Comparison of ENCODE assay signal across 9 cellular contexts in the genomic region with DNA sequence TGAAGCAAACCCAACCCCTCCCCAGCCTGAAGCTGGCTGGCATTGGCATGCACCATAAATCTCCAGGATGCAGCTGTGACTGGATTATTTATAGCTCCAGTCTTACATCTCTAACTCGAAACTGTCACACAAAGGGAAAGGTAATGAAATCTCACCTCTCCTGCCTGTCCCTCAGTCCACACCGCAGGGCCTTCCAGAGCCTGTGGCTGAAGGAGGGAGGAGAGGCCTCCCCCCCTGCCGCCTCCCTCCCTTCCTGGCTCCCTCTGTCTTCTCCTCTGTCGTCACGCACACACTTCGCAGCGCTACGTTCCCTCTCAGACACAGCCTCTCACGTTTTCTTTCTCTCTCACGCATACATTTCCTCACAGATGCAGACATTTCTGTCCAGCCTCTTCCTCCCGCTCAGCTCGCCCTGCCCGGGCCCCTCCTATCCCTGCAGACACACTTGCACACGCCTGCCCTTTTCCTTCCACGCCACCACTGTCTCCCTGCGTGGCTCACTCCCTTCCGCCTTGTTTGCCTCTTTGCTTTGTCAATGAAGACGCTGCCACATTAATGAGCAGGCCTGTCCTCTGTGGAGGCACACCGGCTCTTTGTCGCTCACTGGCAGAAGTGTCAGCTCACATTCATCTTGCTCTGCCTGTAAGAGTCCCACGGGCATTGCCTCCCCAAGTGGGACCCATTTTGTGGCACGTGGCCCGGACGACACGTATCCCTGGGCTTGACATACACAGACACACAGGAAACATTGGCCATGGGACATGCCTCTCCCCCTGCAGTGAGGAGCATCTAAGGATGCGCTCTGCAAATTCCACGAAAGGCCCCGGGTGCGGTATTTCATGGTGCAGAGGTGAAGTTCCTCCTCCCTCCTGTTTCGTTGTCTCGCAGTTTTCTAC. TPM values are rescaled to one million over a fixed set of nuclear protein-coding genes. Genes with fewer than 3 reads are reported as not detected.
A peak's percentile ranks its signal among the peaks of the same experiment; 100 is the strongest.
DNase-seq lines count a peak whose midpoint lies in the region; ATAC-seq and TF ChIP-seq lines count a peak whose summit lies in the region.
"Had no signal": no experiment of that assay in that cellular context is flagged by ENCODE, and none has a peak within 500 bp of the region (broad histone marks: within the 10 kb centered on the region; RNA-seq: fewer than 3 reads in every experiment).

No MANE protein-coding gene starts in this region.

- no peaks in the 10 kb centered on the region for H3K27me3 Mint-ChIP-seq in CD4-positive, alpha-beta T cell
- H3K27me3 Mint-ChIP-seq in nephron progenitor cell (ENCODE audit: low read depth, poor library complexity), result peaks cover 3% of the 10 kb centered on the region

- no peaks in the 10 kb centered on the region for H3K9me3 ChIP-seq in CD4-positive, alpha-beta T cell (ENCODE audit: control insufficient read depth, low read length)
- H3K9me3 ChIP-seq: HAP-1 had no signal

- peak overlapping the region; percentile 12 for H3K27ac Mint-ChIP-seq in CD4-positive, alpha-beta T cell
- peak overlapping the region; percentile 68 for H3K27ac Mint-ChIP-seq in nephron progenitor cell

- H3K36me3 Mint-ChIP-seq in CD4-positive, alpha-beta T cell (ENCODE audit: low read depth), result no peaks in the 10 kb centered on the region
- no peaks in the 10 kb centered on the region for H3K36me3 Mint-ChIP-seq in nephron progenitor cell (ENCODE audit: low read depth)

- H3K4me3 Mint-ChIP-seq in CD4-positive, alpha-beta T cell, result peak overlapping the region; percentile 55
- peak overlapping the region; percentile 39 for H3K4me3 Mint-ChIP-seq in nephron progenitor cell

- intact Hi-C loops in CD4-positive, alpha-beta T cell (cut with DNase I, micrococcal nuclease), result no loop called here
- intact Hi-C loops in dorsolateral prefrontal cortex (cut with DNase I), result no loop called here

- no peak overlapping the region for H3K27ac ChIP-seq in CD4-positive, alpha-beta T cell (ENCODE audit: low read depth, low read length)
- H3K27ac ChIP-seq in dorsolateral prefrontal cortex, result peak overlapping the region in 53 of 59 donors; percentile 1 to 82 (median 64)

- ATAC-seq in CD4-positive, alpha-beta T cell (ENCODE audit: poor library complexity), result peak; percentile 78
- peak; percentile 45 for ATAC-seq in GM21529 (IDR thresholded peaks at IDR 0.05; ENCODE audit: unreplicated experiment)

- POLR2A ChIA-PET in CD4-positive, alpha-beta T cell (lab: Charles Lee), result interaction anchor here (1.0 to 1.3 kb wide), 2 partner anchors 28 to 39 kb away, joined by 3 to 4 read pairs; a partner anchor contains a TSS

- DNase-seq in CD4-positive, alpha-beta T cell, result no peak
- DNase-seq in NCI-H82 (lab: John Stamatoyannopoulos, UW), result peak; percentile 46
- DNase-seq in dorsolateral prefrontal cortex, result peak in 6 of 10 donors; percentile 46 to 63 (median 54)
- DNase-seq in nephron progenitor cell, result peak; percentile 62
- DNase-seq in GM10266 (ENCODE audit: extremely low spot score), result no peak
- no peak for DNase-seq in iPS-NIHi11 (ENCODE audit: low spot score)
- no peak for DNase-seq in stimulated activated CD8-positive, alpha-beta memory T cell treated with anti-CD3 and anti-CD28 coated beads, Interleukin-4, amount 100 ng/mL, for 48 hours

- no peaks in the 10 kb centered on the region for H3K27me3 ChIP-seq in CD4-positive, alpha-beta T cell (ENCODE audit: control insufficient read depth, insufficient read depth, low read length)
- H3K27me3 ChIP-seq in dorsolateral prefrontal cortex, result no peaks in the 10 kb centered on the region

- H3K4me3 ChIP-seq in dorsolateral prefrontal cortex, result peak overlapping the region in 55 of 59 donors; percentile 0 to 59 (median 39)
- H3K4me3 ChIP-seq: HAP-1 had no signal

- H3K9me3 Mint-ChIP-seq in CD4-positive, alpha-beta T cell, result no peaks in the 10 kb centered on the region
- no peaks in the 10 kb centered on the region for H3K9me3 Mint-ChIP-seq in nephron progenitor cell

- TF ChIP-seq CTCF in CD4-positive, alpha-beta T cell (IDR thresholded peaks at IDR 0.05), result no peak
- TF ChIP-seq CTCF in dorsolateral prefrontal cortex (IDR thresholded peaks at IDR 0.05 in 54 of 56, conservative IDR thresholded peaks at IDR 0.05 in 2 of 56; ENCODE audit: low read depth in 1 of 56, partially characterized antibody in 56 of 56) (peak in 1 of 56 donors; percentile 6), nephron progenitor cell (IDR thresholded peaks at IDR 0.05) (no peak), GM10266 (IDR thresholded peaks at IDR 0.05; ENCODE audit: control insufficient read depth, insufficient read depth, low read depth, missing control alignments) (no peak)

- CTCF ChIA-PET in CD4-positive, alpha-beta T cell (lab: Charles Lee), result no interaction called here

- peaks cover 9% of the 10 kb centered on the region for H3K4me1 Mint-ChIP-seq in CD4-positive, alpha-beta T cell (ENCODE audit: low read depth)
- peaks cover 87% of the 10 kb centered on the region for H3K4me1 Mint-ChIP-seq in nephron progenitor cell

RNA-seq across cellular contexts. Expression of a gene that starts 27.9 kb away (rescaled TPM):
- total RNA-seq in CD4-positive, alpha-beta T cell, result 10 to 100 TPM; 70.9 to 71.8 TPM
- 10 to 100 TPM; 30.1 to 62.8 (median 41.3) TPM for total RNA-seq in dorsolateral prefrontal cortex

Comparison
In these comparisons a context has a peak if more than half of its experiments do, and no peak if none do; other contexts are left out.
1. DNase-seq: peak in NCI-H82 (single experiment), dorsolateral prefrontal cortex (6 of 10) and nephron progenitor cell (single experiment); none in CD4-positive, alpha-beta T cell (0 of 10), GM10266 (single experiment), iPS-NIHi11 (single experiment) and stimulated activated CD8-positive, alpha-beta memory T cell treated with anti-CD3 and anti-CD28 coated beads, Interleukin-4, amount 100 ng/mL, for 48 hours (single experiment).